7 cellular contexts compared by ENCODE assay signal in genomic region chr4:87921626-87922479, GRCh38. TPM values are rescaled to one million over a fixed set of nuclear protein-coding genes. Genes with fewer than 3 reads are reported as not detected.
A peak's percentile ranks its signal among the peaks of the same experiment; 100 is the strongest.
DNase-seq lines count a peak whose midpoint lies in the region; TF ChIP-seq lines count a peak whose summit lies in the region.
"Not testable (repeated sequence)": the region's sequence is repeated elsewhere in the genome, so short reads cannot be mapped to it uniquely, and the experiment has no call there.

No MANE protein-coding gene starts in this region.

- POLR2A ChIA-PET in HEK293 (lab: Yijun Ruan, JAX) = not testable (repeated sequence)

- H3K4me3 Mint-ChIP-seq in endothelial cell (ENCODE audit: unreplicated experiment) = peak overlapping the region; percentile 79
- H3K4me3 Mint-ChIP-seq in neural progenitor cell = not testable (repeated sequence)

- DNase-seq in ELF-1 (ENCODE audit: low read depth, low spot score) = peak; percentile 17
- peak; percentile 11 for DNase-seq in NT2/D1 (ENCODE audit: low read depth, low spot score)
- DNase-seq in endothelial cell (ENCODE audit: low spot score); iPS DF 6.9 (ENCODE audit: low read depth, low spot score); neural progenitor cell (ENCODE audit: low spot score): not testable (repeated sequence)

- H3K36me3 ChIP-seq in HEK293 (ENCODE audit: control insufficient read depth in 2 of 2, insufficient read depth in 1 of 2, low read length in 2 of 2); NT2/D1 (ENCODE audit: insufficient read depth, insufficient read length, low read length); iPS-20b (ENCODE audit: insufficient read depth, low read depth, low read length); neural progenitor cell: not testable (repeated sequence)
- peaks cover 14% of the 10 kb centered on the region; the same call in 1 of the 2 replicates for H3K36me3 ChIP-seq in iPS DF 6.9 (ENCODE audit: control insufficient read depth, insufficient read depth, low read length)

- H3K79me2 ChIP-seq in neural progenitor cell (ENCODE audit: low read depth) = not testable (repeated sequence)

- not testable (repeated sequence) for TF ChIP-seq CTCF in HEK293 (tag by site-specific recombination; IDR thresholded peaks at IDR 0.05); endothelial cell (IDR thresholded peaks at IDR 0.05; ENCODE audit: unreplicated experiment); neural progenitor cell (IDR thresholded peaks at IDR 0.05)

- WGBS in iPS DF 6.9 (ENCODE audit: insufficient coverage, insufficient read length) = no CpG with 5 or more reads among the region's 16 CpGs

- not testable (repeated sequence) for H3K9me3 ChIP-seq in HEK293 (ENCODE audit: control insufficient read depth, insufficient read depth, low read depth, low read length); iPS DF 6.9 (ENCODE audit: control insufficient read depth, insufficient read depth, low read length); iPS-20b (ENCODE audit: insufficient read depth, low read depth, low read length); neural progenitor cell (ENCODE audit: low read depth)
- peaks cover 24% of the 10 kb centered on the region for H3K9me3 ChIP-seq in NT2/D1 (ENCODE audit: insufficient read depth, low read length)

- H3K27me3 ChIP-seq in NT2/D1 (ENCODE audit: insufficient read depth, insufficient read length); iPS DF 6.9 (ENCODE audit: control insufficient read depth, insufficient read depth, low read length); iPS-20b (ENCODE audit: insufficient read depth, low read length): not testable (repeated sequence)
- peaks cover 30% of the 10 kb centered on the region for H3K27me3 ChIP-seq in neural progenitor cell

- peaks cover 44% of the 10 kb centered on the region for H3K4me1 Mint-ChIP-seq in endothelial cell (ENCODE audit: unreplicated experiment)
- H3K4me1 Mint-ChIP-seq in neural progenitor cell = not testable (repeated sequence)

- H3K27ac Mint-ChIP-seq in endothelial cell (ENCODE audit: unreplicated experiment) = peak overlapping the region; percentile 71
- not testable (repeated sequence) for H3K27ac Mint-ChIP-seq in neural progenitor cell

- not testable (repeated sequence) for H3K27me3 Mint-ChIP-seq in endothelial cell (ENCODE audit: unreplicated experiment); neural progenitor cell (ENCODE audit: insufficient read depth, low read depth)

- H3K27ac ChIP-seq in HEK293 (ENCODE audit: extremely low read depth, low read depth, low read length); iPS DF 6.9 (ENCODE audit: low read length); neural progenitor cell: not testable (repeated sequence)
- H3K27ac ChIP-seq in iPS-20b (ENCODE audit: low read length) = peak overlapping the region; percentile 24

- H3K9ac ChIP-seq in NT2/D1 (ENCODE audit: insufficient read length, low read depth) (peak overlapping the region; percentile 56), iPS-20b (ENCODE audit: low read depth, low read length) (peak overlapping the region; percentile 90)
- not testable (repeated sequence) for H3K9ac ChIP-seq in neural progenitor cell

- not testable (repeated sequence) for H3K4me1 ChIP-seq in HEK293 (ENCODE audit: control insufficient read depth, insufficient read depth, low read length); NT2/D1 (ENCODE audit: insufficient read depth, insufficient read length); iPS DF 6.9 (ENCODE audit: control insufficient read depth, insufficient read depth, low read length); neural progenitor cell
- H3K4me1 ChIP-seq in iPS-20b (ENCODE audit: insufficient read depth, low read length) = peaks cover 34% of the 10 kb centered on the region

- peak overlapping the region; percentile 54 for H3K4me2 ChIP-seq in neural progenitor cell

- not testable (repeated sequence) for H3K9me3 Mint-ChIP-seq in endothelial cell (ENCODE audit: unreplicated experiment); neural progenitor cell

- H3K36me3 Mint-ChIP-seq in endothelial cell (ENCODE audit: low read depth, unreplicated experiment); neural progenitor cell: not testable (repeated sequence)

- H3K4me3 ChIP-seq in HEK293 (ENCODE audit: low read depth, low read length); neural progenitor cell: not testable (repeated sequence)
- H3K4me3 ChIP-seq in NT2/D1 (ENCODE audit: insufficient read length, low read depth) (peak overlapping the region; percentile 51), iPS DF 6.9 (ENCODE audit: low read length) (peak overlapping the region; percentile 71; the same call in 1 of the 2 replicates), iPS-20b (ENCODE audit: low read length) (peak overlapping the region; percentile 71)

- CTCF ChIA-PET in HEK293 (lab: Yijun Ruan, JAX) = not testable (repeated sequence)

- H4K20me1 ChIP-seq in neural progenitor cell (ENCODE audit: low read depth) = not testable (repeated sequence)

- H2AFZ ChIP-seq in neural progenitor cell (replicated peaks) = peak overlapping the region; percentile 68

- H3F3A ChIP-seq in neural progenitor cell (ENCODE audit: low read depth) = not testable (repeated sequence)

TF ChIP-seq in HEK293, 187 proteins besides CTCF, POLR2A, EP300 and RAD21:
- TF ChIP-seq PRDM1 (tag by site-specific recombination; IDR thresholded peaks at IDR 0.05) = peak; percentile 65; the same call in 1 of the 2 replicates

RNA-seq across cellular contexts. Expression of gene SPP1, which starts 53.7 kb away (rescaled TPM):
- total RNA-seq in endothelial cell (ENCODE audit: unreplicated experiment) (4.7 TPM), neural progenitor cell (ENCODE audit: low replicate concordance) (0.54 and 1.1 TPM in 2 replicates)
